16 cellular contexts compared by ENCODE assay signal in the genomic region with DNA sequence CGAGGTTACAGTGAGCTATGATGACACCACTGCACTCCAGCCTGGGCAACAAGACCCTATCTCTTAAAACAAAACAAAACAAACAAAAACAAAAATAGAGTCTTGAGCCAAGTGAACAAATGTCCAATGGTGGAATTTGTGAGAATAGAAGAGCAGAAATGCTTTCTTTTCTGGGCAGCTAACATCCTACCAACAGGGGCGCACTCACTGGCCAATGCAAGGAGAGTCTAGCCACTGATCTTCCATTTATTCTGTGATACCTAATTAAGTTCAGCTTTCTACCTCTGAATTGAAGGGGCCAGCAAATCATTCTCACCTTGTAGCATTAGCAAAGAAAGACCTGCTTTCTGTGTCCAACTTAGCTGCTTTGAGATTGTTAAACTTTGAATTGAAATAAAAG.
DNase-seq lines count a peak whose midpoint lies in the region; ATAC-seq and TF ChIP-seq lines count a peak whose summit lies in the region.
"Had no signal": no experiment of that assay in that cellular context is flagged by ENCODE, and none has a peak within 500 bp of the region (broad histone marks: within the 10 kb centered on the region; RNA-seq: fewer than 3 reads in every experiment).

No MANE protein-coding gene starts in this region.

- H3K79me2 ChIP-seq in HCT116 (ENCODE audit: insufficient read depth, low read length), result no peaks in the 10 kb centered on the region

- no peaks in the 10 kb centered on the region for H3K4me1 Mint-ChIP-seq in naive thymus-derived CD8-positive, alpha-beta T cell
- H3K4me1 Mint-ChIP-seq: CD4-positive, CD25-positive, alpha-beta regulatory T cell; IgD-negative memory B cell had no signal

- no peaks in the 10 kb centered on the region for H3K9me2 ChIP-seq in HCT116 (ENCODE audit: insufficient read depth)

- in situ Hi-C loops in Panc1 (cut with HindIII; ENCODE audit: low pct_unique_long_range_greater_than_20kb, low sequenced_read_pairs), result no loop called here

- H3K27me3 ChIP-seq in HCT116 (ENCODE audit: insufficient read depth, low read length), result no peaks in the 10 kb centered on the region
- H3K27me3 ChIP-seq in Panc1 (ENCODE audit: control insufficient read depth, insufficient read depth, low read length), result no peaks in the 10 kb centered on the region
- H3K27me3 ChIP-seq: BLaER1 had no signal

- RAD21 ChIA-PET in HCT116 (lab: Charles Lee; ENCODE audit: low non-redundant PET in 1 of 2, low total read pairs in 2 of 2, uncharacterized antibody in 2 of 2, unreplicated experiment in 2 of 2), result no interaction called here

- no peak overlapping the region for H2AFZ ChIP-seq in HCT116 (ENCODE audit: low read depth, low read length, poor library complexity, severe bottlenecking)

- no peak for TF ChIP-seq POLR2A in HCT116 (IDR thresholded peaks at IDR 0.05; ENCODE audit: borderline replicate concordance, extremely low read depth, insufficient read depth, insufficient read length)

- peak overlapping the region; percentile 82 for H3K27ac ChIP-seq in 22Rv1
- H3K27ac ChIP-seq in HCT116 (ENCODE audit: low read depth, low read length), result no peak overlapping the region
- H3K27ac ChIP-seq in Panc1 (ENCODE audit: low read length), result no peak overlapping the region
- H3K27ac ChIP-seq: BLaER1 had no signal

- H3K4me2 ChIP-seq in HCT116 (ENCODE audit: low read length), result no peak overlapping the region
- H3K4me2 ChIP-seq: BLaER1 had no signal

- no peaks in the 10 kb centered on the region for H3K36me3 Mint-ChIP-seq in naive thymus-derived CD8-positive, alpha-beta T cell
- H3K36me3 Mint-ChIP-seq: CD4-positive, CD25-positive, alpha-beta regulatory T cell; IgD-negative memory B cell had no signal

- peaks cover 11 to 15% of the 10 kb centered on the region in 2 experiments for H3K4me1 ChIP-seq in HCT116 (ENCODE audit: control insufficient read depth in 1 of 2, insufficient read depth in 2 of 2, low read length in 2 of 2)
- peaks cover 3% of the 10 kb centered on the region; the same call in 1 of the 2 replicates for H3K4me1 ChIP-seq in Panc1 (ENCODE audit: control insufficient read depth, insufficient read depth, low read length)
- H3K4me1 ChIP-seq: BLaER1 had no signal

- H3K4me3 Mint-ChIP-seq in naive thymus-derived CD8-positive, alpha-beta T cell, result no peak overlapping the region
- H3K4me3 Mint-ChIP-seq: CD4-positive, CD25-positive, alpha-beta regulatory T cell; IgD-negative memory B cell had no signal

- ATAC-seq in HCT116 (no peak), Panc1 (no peak)
- ATAC-seq in naive thymus-derived CD8-positive, alpha-beta T cell, result no peak

- CTCF ChIA-PET in HCT116 (lab: Charles Lee), result no interaction called here
- CTCF ChIA-PET in Panc1 (lab: Charles Lee), result interaction anchor here (1.1 kb wide), 1 partner anchor 299 kb away, joined by 6 read pairs; no protein-coding TSS in a partner anchor

- peaks cover 0 to 5% (median 0%) of the 10 kb centered on the region in 9 donors for H3K9me3 Mint-ChIP-seq in naive thymus-derived CD8-positive, alpha-beta T cell

- no peaks in the 10 kb centered on the region for H3K36me3 ChIP-seq in HCT116 (ENCODE audit: control insufficient read depth in 1 of 2, insufficient read depth in 2 of 2, low read length in 2 of 2)
- no peaks in the 10 kb centered on the region for H3K36me3 ChIP-seq in Panc1 (ENCODE audit: control insufficient read depth, insufficient read depth, low read length)
- H3K36me3 ChIP-seq: BLaER1 had no signal

- no peaks in the 10 kb centered on the region for H3K9me3 ChIP-seq in HCT116 (ENCODE audit: control insufficient read depth in 1 of 2, insufficient read depth in 1 of 2, low read depth in 1 of 2, low read length in 2 of 2)
- no peaks in the 10 kb centered on the region for H3K9me3 ChIP-seq in Panc1 (ENCODE audit: control insufficient read depth, insufficient read depth, low read depth, low read length)
- H3K9me3 ChIP-seq: BLaER1 had no signal

- BruUV-seq in HCT116 (replicated peaks; lab: Mats Ljungman, UMichigan), result no TSS peak
- no TSS peak for BruUV-seq in Panc1 (replicated peaks; lab: Mats Ljungman, UMichigan)

- TF ChIP-seq RAD21 in HCT116 (IDR thresholded peaks at IDR 0.05; ENCODE audit: low read depth), result no peak

- POLR2A ChIA-PET in HCT116 (lab: Charles Lee), result no interaction called here
- POLR2A ChIA-PET in Panc1 (lab: Charles Lee), result no interaction called here
- POLR2A ChIA-PET in naive thymus-derived CD8-positive, alpha-beta T cell (lab: Charles Lee), result no interaction called here

- no peak for DNase-seq in HCT116 (ENCODE audit: low read depth, low spot score)
- DNase-seq in Panc1 (ENCODE audit: low read depth, low spot score), result no peak
- DNase-seq in epithelial cell of proximal tubule (ENCODE audit: low read depth), result no peak
- no peak for DNase-seq in GOT3 (lab: John Stamatoyannopoulos, UW)
- DNase-seq in mesenteric fat pad (ENCODE audit: low spot score), result no peak
- DNase-seq in naive thymus-derived CD8-positive, alpha-beta T cell, result no peak
- DNase-seq in DMS153 (lab: John Stamatoyannopoulos, UW), result no peak
- DNase-seq: 8988T; AML-193; Calu3; CD4-positive, CD25-positive, alpha-beta regulatory T cell; DMS79 treated with DMSO at 0.1 percent for 48 hours; EL had no signal

- H3K9ac ChIP-seq in HCT116 (ENCODE audit: low read length), result no peak overlapping the region
- H3K9ac ChIP-seq: BLaER1 had no signal

- TF ChIP-seq CTCF in 22Rv1 (IDR thresholded peaks at IDR 0.05), result peak; percentile 27
- peak in 2 of 3 experiments; percentile 3 to 15; a peak in 1 of 6 replicates for TF ChIP-seq CTCF in HCT116 (IDR thresholded peaks at IDR 0.05 in 2 of 3, conservative IDR thresholded peaks at IDR 0.05 in 1 of 3; ENCODE audit: borderline replicate concordance in 1 of 3, insufficient read depth in 1 of 3, low read depth in 2 of 3, low read length in 2 of 3)
- peak; percentile 20; the same call in 1 of the 2 replicates for TF ChIP-seq CTCF in Panc1 (IDR thresholded peaks at IDR 0.05)
- peak; percentile 14 for TF ChIP-seq CTCF in epithelial cell of proximal tubule (conservative IDR thresholded peaks at IDR 0.05; ENCODE audit: low read depth, low read length)

- H3K4me3 ChIP-seq in HCT116 (replicated peaks in 1 of 2; ENCODE audit: low read depth in 1 of 2, low read length in 2 of 2) (no peak overlapping the region), Panc1 (ENCODE audit: low read depth in 2 of 2, low read length in 2 of 2) (no peak overlapping the region), epithelial cell of proximal tubule (ENCODE audit: low read depth, low read length) (no peak overlapping the region)
- H3K4me3 ChIP-seq: BLaER1 had no signal

- H3K27me3 Mint-ChIP-seq in naive thymus-derived CD8-positive, alpha-beta T cell, result peaks cover 11 to 40% (median 16%) of the 10 kb centered on the region in 5 donors
- H3K27me3 Mint-ChIP-seq: CD4-positive, CD25-positive, alpha-beta regulatory T cell; IgD-negative memory B cell had no signal

- H3K27ac Mint-ChIP-seq in naive thymus-derived CD8-positive, alpha-beta T cell, result no peak overlapping the region
- H3K27ac Mint-ChIP-seq: CD4-positive, CD25-positive, alpha-beta regulatory T cell; IgD-negative memory B cell had no signal

- H4K20me1 ChIP-seq in HCT116 (ENCODE audit: insufficient read depth), result no peaks in the 10 kb centered on the region
- H4K20me1 ChIP-seq: BLaER1 had no signal

- intact Hi-C loops in HCT116 (cut with micrococcal nuclease), result no loop called here
- intact Hi-C loops in Panc1 (cut with micrococcal nuclease; ENCODE audit: unreplicated experiment), result no loop called here

TF ChIP-seq in HCT116, 20 proteins besides CTCF, POLR2A, EP300 and RAD21:
- TF ChIP-seq SIN3A (IDR thresholded peaks at IDR 0.05; ENCODE audit: low read depth), result no peak
